In genomic region chr3:116034071-116034470, GRCh38 we compare ENCODE assay signal across 19 cellular contexts.
"Had no signal": no experiment of that assay in that cellular context is flagged by ENCODE, and none has a peak within 500 bp of the region (broad histone marks: within the 10 kb centered on the region; RNA-seq: fewer than 3 reads in every experiment).

No MANE protein-coding gene starts in this region.

- H3K4me1 Mint-ChIP-seq: activated CD4-positive, alpha-beta T cell treated with anti-CD3 and anti-CD28 coated beads for 36 hours; naive thymus-derived CD4-positive, alpha-beta T cell; stimulated activated naive CD8-positive, alpha-beta T cell treated with anti-CD3 and anti-CD28 coated beads, Interleukin-15, amount 100 ng/mL, for 72 hours had no signal

- H3K4me1 ChIP-seq: pancreas, right lobe of liver had no signal

- H3K36me3 Mint-ChIP-seq: activated CD4-positive, alpha-beta memory T cell treated with anti-CD3 and anti-CD28 coated beads for 36 hours; activated naive CD8-positive, alpha-beta T cell; memory B cell; naive thymus-derived CD4-positive, alpha-beta T cell had no signal

- H3K36me3 ChIP-seq: neutrophil, pancreas, right lobe of liver, suprapubic skin had no signal

- DNase-seq: activated CD4-positive, alpha-beta memory T cell treated with anti-CD3 and anti-CD28 coated beads for 36 hours; activated CD4-positive, alpha-beta T cell treated with anti-CD3 and anti-CD28 coated beads for 36 hours; activated gamma-delta T cell treated with Interleukin-2 at 50 U/mL for 16 hours; activated T-cell treated with anti-CD3 and anti-CD28 coated beads for 4 hours; mucosa of descending colon; naive thymus-derived CD4-positive, alpha-beta T cell; pancreas; right lobe of liver; small intestine; stimulated activated CD4-positive, alpha-beta T cell treated with anti-CD3 and anti-CD28 coated beads, Interleukin-15, amount 100 ng/mL, for 24 hours; stimulated activated CD4-positive, alpha-beta T cell treated with anti-CD3 and anti-CD28 coated beads, Interleukin-2, amount 100 ng/mL, for 48 hours; stimulated activated naive CD8-positive, alpha-beta T cell treated with anti-CD3 and anti-CD28 coated beads, Interleukin-15, amount 100 ng/mL, for 72 hours had no signal

- H3K27me3 ChIP-seq: hepatocyte, neutrophil, pancreas, right lobe of liver, suprapubic skin had no signal

- H3K4me3 Mint-ChIP-seq: activated CD4-positive, alpha-beta memory T cell treated with anti-CD3 and anti-CD28 coated beads for 36 hours; activated CD4-positive, alpha-beta T cell treated with anti-CD3 and anti-CD28 coated beads for 36 hours; activated naive CD8-positive, alpha-beta T cell; activated T-helper 1 cell treated with anti-CD3 and anti-CD28 coated beads, Interleukin-12 subunit alpha, Interleukin-12 subunit beta, Interleukin-2, Interleukin-4 antibody, amounts not matched to agents 30 ng/mL and 10 ng/mL and 1 ng/mL, durations not matched to agents 14 hours and 24 hours and 36 hours; memory B cell; naive thymus-derived CD4-positive, alpha-beta T cell; stimulated activated naive CD8-positive, alpha-beta T cell treated with anti-CD3 and anti-CD28 coated beads, Interleukin-15, amount 100 ng/mL, for 72 hours had no signal

- H3K9me3 ChIP-seq: mucosa of descending colon, neutrophil, pancreas, right lobe of liver, suprapubic skin had no signal

- H3K4me2 ChIP-seq: hepatocyte had no signal

- H3K27me3 Mint-ChIP-seq: activated CD4-positive, alpha-beta memory T cell treated with anti-CD3 and anti-CD28 coated beads for 36 hours; activated CD4-positive, alpha-beta T cell treated with anti-CD3 and anti-CD28 coated beads for 36 hours; activated naive CD8-positive, alpha-beta T cell; memory B cell; naive thymus-derived CD4-positive, alpha-beta T cell; stimulated activated naive CD8-positive, alpha-beta T cell treated with anti-CD3 and anti-CD28 coated beads, Interleukin-15, amount 100 ng/mL, for 72 hours had no signal

- FAIRE-seq: pancreas, small intestine had no signal

- H3K27ac Mint-ChIP-seq: activated CD4-positive, alpha-beta memory T cell treated with anti-CD3 and anti-CD28 coated beads for 36 hours; activated CD4-positive, alpha-beta T cell treated with anti-CD3 and anti-CD28 coated beads for 36 hours; activated naive CD8-positive, alpha-beta T cell; activated T-helper 1 cell treated with anti-CD3 and anti-CD28 coated beads, Interleukin-12 subunit alpha, Interleukin-12 subunit beta, Interleukin-2, Interleukin-4 antibody, amounts not matched to agents 30 ng/mL and 10 ng/mL and 1 ng/mL, durations not matched to agents 14 hours and 24 hours and 36 hours; memory B cell; naive thymus-derived CD4-positive, alpha-beta T cell; stimulated activated naive CD8-positive, alpha-beta T cell treated with anti-CD3 and anti-CD28 coated beads, Interleukin-15, amount 100 ng/mL, for 72 hours had no signal

- H3K27ac ChIP-seq: coronary artery, hepatocyte, neutrophil, pancreas, right lobe of liver, suprapubic skin had no signal

- H2AFZ ChIP-seq: hepatocyte had no signal

- H3K4me3 ChIP-seq: coronary artery, hepatocyte, mucosa of descending colon, pancreas, right lobe of liver, suprapubic skin had no signal

- H3K79me2 ChIP-seq: hepatocyte had no signal

- H3K9me3 Mint-ChIP-seq: activated CD4-positive, alpha-beta memory T cell treated with anti-CD3 and anti-CD28 coated beads for 36 hours; activated T-helper 1 cell treated with anti-CD3 and anti-CD28 coated beads, Interleukin-12 subunit alpha, Interleukin-12 subunit beta, Interleukin-2, Interleukin-4 antibody, amounts not matched to agents 30 ng/mL and 10 ng/mL and 1 ng/mL, durations not matched to agents 14 hours and 24 hours and 36 hours; memory B cell; stimulated activated naive CD8-positive, alpha-beta T cell treated with anti-CD3 and anti-CD28 coated beads, Interleukin-15, amount 100 ng/mL, for 72 hours had no signal
